Comparison of ENCODE assay signal across 19 cellular contexts in the genomic region with DNA sequence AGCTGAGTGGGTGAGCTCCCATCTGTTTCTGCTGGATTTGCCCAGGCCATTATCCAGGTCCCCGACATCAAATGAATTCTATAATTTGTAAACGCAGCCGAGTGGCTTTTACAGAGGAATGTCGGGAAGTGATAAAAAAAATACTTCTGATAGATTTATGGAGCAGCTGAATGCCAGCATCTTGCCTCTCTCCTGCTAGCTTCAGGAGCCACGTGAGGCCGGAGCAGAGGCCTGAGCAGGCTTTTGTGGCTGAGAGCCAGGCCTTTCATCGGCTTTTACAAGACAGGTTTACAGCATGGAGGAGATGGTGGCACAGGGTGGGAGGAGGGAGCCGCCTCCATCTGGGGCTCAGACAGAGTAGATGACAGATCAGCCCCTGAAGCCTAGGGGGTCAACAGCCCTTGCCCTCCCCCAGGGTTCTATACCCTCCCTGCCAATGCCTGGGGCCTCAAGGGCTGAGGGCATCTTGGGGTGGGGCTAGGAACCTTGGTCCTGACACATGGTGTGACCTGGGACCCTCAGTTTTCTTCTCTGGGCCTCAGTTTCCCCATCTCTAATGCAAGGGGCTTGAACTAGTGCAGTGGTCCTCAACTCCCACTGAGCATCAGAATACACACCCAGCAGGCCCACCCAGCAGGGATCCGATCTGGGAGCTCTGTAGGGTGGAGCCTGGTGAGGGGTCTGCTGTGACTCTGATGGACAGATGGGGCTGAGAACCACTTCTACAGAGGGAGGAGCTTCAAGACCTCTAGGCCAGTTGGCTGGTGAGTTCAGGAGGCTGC. TPM values are rescaled to one million over a fixed set of nuclear protein-coding genes. Genes with fewer than 3 reads are reported as not detected.
DNase-seq lines count a peak whose midpoint lies in the region; ATAC-seq and TF ChIP-seq lines count a peak whose summit lies in the region.
"Had no signal": no experiment of that assay in that cellular context is flagged by ENCODE, and none has a peak within 500 bp of the region (broad histone marks: within the 10 kb centered on the region; RNA-seq: fewer than 3 reads in every experiment).

No MANE protein-coding gene starts in this region.

- intact Hi-C loops in A673 (cut with micrococcal nuclease; ENCODE audit: unreplicated experiment) = no loop called here
- intact Hi-C loops in body of pancreas (cut with DNase I) = loop anchor here (10.0 kb wide), 1 partner anchor 262 kb away; no protein-coding TSS in a partner anchor
- intact Hi-C loops in gastrocnemius medialis (cut with DNase I; ENCODE audit: low total_unique reads) = no loop called here

- H3K9me3 ChIP-seq in A673 (ENCODE audit: low read depth, low read length, poor library complexity, severe bottlenecking) = no peaks in the 10 kb centered on the region
- no peaks in the 10 kb centered on the region for H3K9me3 ChIP-seq in body of pancreas
- no peaks in the 10 kb centered on the region for H3K9me3 ChIP-seq in osteoblast (ENCODE audit: low read depth, low read length)
- H3K9me3 ChIP-seq in gastrocnemius medialis = no peaks in the 10 kb centered on the region
- H3K9me3 ChIP-seq: neutrophil had no signal

- CTCF ChIA-PET in A673 (lab: Charles Lee) (no interaction called here), HEK293T (lab: Yijun Ruan, JAX) (no interaction called here)

- TF ChIP-seq CTCF in A673 (conservative IDR thresholded peaks at IDR 0.05; ENCODE audit: low read depth, low read length) (no peak), body of pancreas (IDR thresholded peaks at IDR 0.05) (no peak), osteoblast (IDR thresholded peaks at IDR 0.05; ENCODE audit: extremely low read depth, low read depth, low read length) (no peak), gastrocnemius medialis (IDR thresholded peaks at IDR 0.05 in 4 of 5, conservative IDR thresholded peaks at IDR 0.05 in 1 of 5) (no peak)

- no peaks in the 10 kb centered on the region for H3K36me3 ChIP-seq in A673 (ENCODE audit: insufficient read depth, low read length, poor library complexity, severe bottlenecking)
- H3K36me3 ChIP-seq in body of pancreas (replicated peaks in 1 of 2; ENCODE audit: insufficient read depth in 1 of 2, low read depth in 2 of 2) = no peaks in the 10 kb centered on the region
- H3K36me3 ChIP-seq in osteoblast (ENCODE audit: insufficient read depth, low read length) = no peaks in the 10 kb centered on the region
- no peaks in the 10 kb centered on the region for H3K36me3 ChIP-seq in gastrocnemius medialis
- H3K36me3 ChIP-seq: neutrophil had no signal

- H2AFZ ChIP-seq in osteoblast (ENCODE audit: low read length) = no peak overlapping the region

- no TSS peak for BruUV-seq in A673 (replicated peaks; lab: Mats Ljungman, UMichigan)

- peak; percentile 10 for DNase-seq in A673 (ENCODE audit: low spot score)
- DNase-seq in HEK293T (ENCODE audit: extremely low spot score) = peak; percentile 61
- DNase-seq in body of pancreas = peak in 3 of 4 donors; percentile 15 to 56 (median 50)
- peak; percentile 50 for DNase-seq in osteoblast (ENCODE audit: insufficient read length, low spot score, missing footprints)
- no peak for DNase-seq in activated naive CD4-positive, alpha-beta T cell treated with Interleukin-2 at 50 U/mL for 16 hours
- no peak for DNase-seq in gastrocnemius medialis
- no peak for DNase-seq in Ammon's horn (ENCODE audit: low spot score)
- DNase-seq: activated CD8-positive, alpha-beta memory T cell treated with anti-CD3 and anti-CD28 coated beads, Interleukin-2, amount 50 U/mL, for 4 hours; effector CD8-positive, alpha-beta T cell; HFFc6; NCI-H1105 treated with DMSO at 0.1 percent for 48 hours; NCI-H2081; stimulated activated CD4-positive, alpha-beta T cell treated with anti-CD3 and anti-CD28 coated beads, Interleukin-4, amount 100 ng/mL, for 1 hour; stimulated activated naive CD4-positive, alpha-beta T cell; T-helper 17 cell had no signal

- POLR2A ChIA-PET in A673 (lab: Charles Lee; ENCODE audit: low non-redundant PET) = no interaction called here
- POLR2A ChIA-PET in HEK293T (lab: Yijun Ruan, JAX) = no interaction called here

- TF ChIP-seq POLR2A in body of pancreas (IDR thresholded peaks at IDR 0.05) (no peak), gastrocnemius medialis (IDR thresholded peaks at IDR 0.05) (no peak)

- peaks cover 3% of the 10 kb centered on the region for H3K4me1 ChIP-seq in A673 (ENCODE audit: insufficient read depth, low read length, poor library complexity, severe bottlenecking)
- no peaks in the 10 kb centered on the region for H3K4me1 ChIP-seq in body of pancreas
- peaks cover under 1% of the 10 kb centered on the region for H3K4me1 ChIP-seq in osteoblast (ENCODE audit: insufficient read depth, low read length)
- no peaks in the 10 kb centered on the region for H3K4me1 ChIP-seq in gastrocnemius medialis

- ATAC-seq in body of pancreas (peak; percentile 38), gastrocnemius medialis (no peak), GM19467 (IDR thresholded peaks at IDR 0.05; ENCODE audit: unreplicated experiment) (no peak)
- ATAC-seq: activated T-helper 17 cell treated with anti-CD3 and anti-CD28 coated beads, Interleukin-2, amount 50 U/mL, for 72 hours; T-helper 17 cell had no signal

- H3K27ac ChIP-seq in A673 (ENCODE audit: low read depth, low read length, poor library complexity, severe bottlenecking) (no peak overlapping the region), body of pancreas (no peak overlapping the region), osteoblast (ENCODE audit: low read depth, low read length) (no peak overlapping the region), gastrocnemius medialis (no peak overlapping the region)
- H3K27ac ChIP-seq: neutrophil had no signal

- in situ Hi-C loops in gastrocnemius medialis (cut with MboI; ENCODE audit: low sequenced_read_pairs in 4 of 4) = loop anchor here in 1 of 4 donors (10.0 kb wide), 1 partner anchor 352 kb away; no protein-coding TSS in a partner anchor

- no peaks in the 10 kb centered on the region for H4K20me1 ChIP-seq in osteoblast (ENCODE audit: insufficient read depth, low read length)

- no peaks in the 10 kb centered on the region for H3K27me3 ChIP-seq in A673 (replicated peaks; ENCODE audit: insufficient read depth, low read depth, low read length, poor library complexity)
- H3K27me3 ChIP-seq in body of pancreas = no peaks in the 10 kb centered on the region
- peaks cover 32% of the 10 kb centered on the region for H3K27me3 ChIP-seq in osteoblast (ENCODE audit: insufficient read depth, low read length)
- no peaks in the 10 kb centered on the region for H3K27me3 ChIP-seq in gastrocnemius medialis

- no peaks in the 10 kb centered on the region for H3K79me2 ChIP-seq in osteoblast (ENCODE audit: insufficient read depth, low read length)

- H3K4me2 ChIP-seq in osteoblast (ENCODE audit: insufficient read depth, low read length) = no peak overlapping the region

- no peak overlapping the region for H3K4me3 ChIP-seq in A673 (ENCODE audit: low read depth, low read length, poor library complexity, severe bottlenecking)
- H3K4me3 ChIP-seq in body of pancreas = no peak overlapping the region
- no peak overlapping the region for H3K4me3 ChIP-seq in osteoblast (ENCODE audit: insufficient read depth, low read length)
- no peak overlapping the region for H3K4me3 ChIP-seq in gastrocnemius medialis
- H3K4me3 ChIP-seq: lung had no signal

- WGBS in body of pancreas, 2 donors = 62 to 63% methylated on average over 8 to 9 of the region's 9 CpGs

TF ChIP-seq in HEK293T, 16 proteins besides CTCF, POLR2A, EP300 and RAD21:
- TF ChIP-seq, protein P1, sequence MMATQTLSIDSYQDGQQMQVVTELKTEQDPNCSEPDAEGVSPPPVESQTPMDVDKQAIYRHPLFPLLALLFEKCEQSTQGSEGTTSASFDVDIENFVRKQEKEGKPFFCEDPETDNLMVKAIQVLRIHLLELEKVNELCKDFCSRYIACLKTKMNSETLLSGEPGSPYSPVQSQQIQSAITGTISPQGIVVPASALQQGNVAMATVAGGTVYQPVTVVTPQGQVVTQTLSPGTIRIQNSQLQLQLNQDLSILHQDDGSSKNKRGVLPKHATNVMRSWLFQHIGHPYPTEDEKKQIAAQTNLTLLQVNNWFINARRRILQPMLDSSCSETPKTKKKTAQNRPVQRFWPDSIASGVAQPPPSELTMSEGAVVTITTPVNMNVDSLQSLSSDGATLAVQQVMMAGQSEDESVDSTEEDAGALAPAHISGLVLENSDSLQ (IDR thresholded peaks at IDR 0.05) = peak; percentile 88
- TF ChIP-seq ZNF384 (IDR thresholded peaks at IDR 0.05) (no peak), LEF1 (IDR thresholded peaks at IDR 0.05; ENCODE audit: borderline replicate concordance) (peak; percentile 66; the same call in 1 of the 2 replicates), BHLHE40 (IDR thresholded peaks at IDR 0.05; ENCODE audit: borderline replicate concordance) (no peak)
TF ChIP-seq in HEK293T: peak in this region for 2.

RNA-seq across cellular contexts. Expression of a gene that starts 44.2 kb away (rescaled TPM):
- total RNA-seq in A673 (2021) (41.2 and 43.4 TPM in 2 replicates), body of pancreas (10 to 100 TPM; 40.5 to 67.7 TPM), osteoblast (19.9 and 21.8 TPM in 2 replicates), gastrocnemius medialis (10 to 100 TPM; 31.0 to 57.8 (median 52.4) TPM)

Comparison
In these comparisons a context has a peak if more than half of its experiments do, and no peak if none do; other contexts are left out.
1. DNase-seq: peak in A673 (single experiment), HEK293T (single experiment), body of pancreas (3 of 4) and osteoblast (single experiment); none in activated naive CD4-positive, alpha-beta T cell treated with Interleukin-2 at 50 U/mL for 16 hours (single experiment), gastrocnemius medialis (0 of 2) and Ammon's horn (single experiment).